ENCODE assay signal across 13 cellular contexts in the genomic region with DNA sequence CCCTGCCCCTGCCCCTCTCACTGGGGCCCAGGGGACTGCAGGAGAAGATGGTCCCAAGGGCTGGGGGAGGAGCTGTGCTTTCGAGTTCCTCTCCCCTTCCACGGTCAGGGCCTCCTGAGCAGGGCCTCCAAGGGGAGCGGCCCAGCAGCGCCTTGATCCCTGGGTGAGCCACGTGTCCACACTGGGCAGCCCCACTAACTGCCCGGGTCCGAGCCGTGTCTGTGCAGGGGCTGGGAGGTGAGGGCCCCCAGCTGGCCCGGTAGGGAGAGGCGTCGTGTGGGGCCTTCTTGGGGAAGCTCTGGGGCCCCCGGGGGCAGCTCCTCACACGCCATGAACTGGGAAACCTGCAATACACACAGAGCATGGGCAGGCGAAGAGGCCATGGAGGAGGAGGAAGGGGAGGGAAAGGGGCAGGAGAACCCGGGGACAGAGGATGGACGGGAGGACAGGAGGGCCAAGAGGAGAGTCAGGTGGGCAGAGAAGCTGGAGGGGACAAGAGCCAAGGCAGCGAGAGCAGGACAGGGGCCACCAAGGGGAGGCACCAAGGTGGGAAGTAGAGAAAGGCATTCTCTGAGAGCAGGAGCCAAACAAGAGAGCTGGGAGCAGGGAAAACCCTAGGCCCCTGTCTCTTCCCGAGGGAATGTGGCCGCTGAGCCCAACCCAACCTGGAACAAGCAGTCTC. TPM values are rescaled to one million over a fixed set of nuclear protein-coding genes. Genes with fewer than 3 reads are reported as not detected.
DNase-seq lines count a peak whose midpoint lies in the region; TF ChIP-seq lines count a peak whose summit lies in the region.
"Had no signal": no experiment of that assay in that cellular context is flagged by ENCODE, and none has a peak within 500 bp of the region (broad histone marks: within the 10 kb centered on the region; RNA-seq: fewer than 3 reads in every experiment).

No MANE protein-coding gene starts in this region.

- peaks cover 17% of the 10 kb centered on the region for H3K4me1 Mint-ChIP-seq in activated naive CD4-positive, alpha-beta T cell treated with anti-CD3 and anti-CD28 coated beads for 36 hours (ENCODE audit: low read depth)
- H3K4me1 Mint-ChIP-seq in activated T-helper 2 cell treated with anti-CD3 and anti-CD28 coated beads, Interferon-gamma antibody, Interleukin-2, Interleukin-4, amounts not matched to agents 10 μg/mL and 5 μg/mL and 100 μg/mL, durations not matched to agents 14 hours and 24 hours and 36 hours (ENCODE audit: low read depth): peaks cover 3% of the 10 kb centered on the region

- H3K9me3 ChIP-seq in muscle layer of colon (ENCODE audit: low read length) (no peaks in the 10 kb centered on the region), transverse colon (no peaks in the 10 kb centered on the region)

- H3K27me3 ChIP-seq in muscle layer of colon (ENCODE audit: control insufficient read depth in 1 of 2, insufficient read depth in 2 of 2, low read length in 2 of 2) (no peaks in the 10 kb centered on the region), transverse colon (peaks cover 15% of the 10 kb centered on the region)

- CTCF ChIA-PET in activated naive CD4-positive, alpha-beta T cell treated with anti-CD3 and anti-CD28 coated beads for 36 hours (lab: Charles Lee): no interaction called here

- no peaks in the 10 kb centered on the region for H3K36me3 Mint-ChIP-seq in activated naive CD4-positive, alpha-beta T cell treated with anti-CD3 and anti-CD28 coated beads for 36 hours (ENCODE audit: low read depth)
- no peaks in the 10 kb centered on the region for H3K36me3 Mint-ChIP-seq in activated T-helper 2 cell treated with anti-CD3 and anti-CD28 coated beads, Interferon-gamma antibody, Interleukin-2, Interleukin-4, amounts not matched to agents 10 μg/mL and 5 μg/mL and 100 μg/mL, durations not matched to agents 14 hours and 24 hours and 36 hours (ENCODE audit: low read depth)

- intact Hi-C loops in activated naive CD4-positive, alpha-beta T cell treated with anti-CD3 and anti-CD28 coated beads for 36 hours (cut with micrococcal nuclease): no loop called here
- intact Hi-C loops in transverse colon (cut with DNase I; ENCODE audit: low total_unique reads): no loop called here
- intact Hi-C loops in activated T-helper 2 cell treated with anti-CD3 and anti-CD28 coated beads, Interferon-gamma antibody, Interleukin-2, Interleukin-4, amounts not matched to agents 10 μg/mL and 5 μg/mL and 100 μg/mL, durations not matched to agents 14 hours and 24 hours and 36 hours (cut with micrococcal nuclease): no loop called here

- no peaks in the 10 kb centered on the region for H3K9me3 Mint-ChIP-seq in activated naive CD4-positive, alpha-beta T cell treated with anti-CD3 and anti-CD28 coated beads for 36 hours
- no peaks in the 10 kb centered on the region for H3K9me3 Mint-ChIP-seq in activated T-helper 2 cell treated with anti-CD3 and anti-CD28 coated beads, Interferon-gamma antibody, Interleukin-2, Interleukin-4, amounts not matched to agents 10 μg/mL and 5 μg/mL and 100 μg/mL, durations not matched to agents 14 hours and 24 hours and 36 hours
- H3K9me3 Mint-ChIP-seq: activated T-cell treated with anti-CD3 and anti-CD28 coated beads, Interleukin-2, amount 50 U/mL, for 4 hours had no signal

- H3K4me3 ChIP-seq in muscle layer of colon (ENCODE audit: low read depth in 1 of 2, low read length in 2 of 2) (no peak overlapping the region), transverse colon (no peak overlapping the region)

- H3K27ac Mint-ChIP-seq in activated naive CD4-positive, alpha-beta T cell treated with anti-CD3 and anti-CD28 coated beads for 36 hours: no peak overlapping the region
- no peak overlapping the region for H3K27ac Mint-ChIP-seq in activated T-helper 2 cell treated with anti-CD3 and anti-CD28 coated beads, Interferon-gamma antibody, Interleukin-2, Interleukin-4, amounts not matched to agents 10 μg/mL and 5 μg/mL and 100 μg/mL, durations not matched to agents 14 hours and 24 hours and 36 hours

- no peak overlapping the region for H3K4me3 Mint-ChIP-seq in activated naive CD4-positive, alpha-beta T cell treated with anti-CD3 and anti-CD28 coated beads for 36 hours
- H3K4me3 Mint-ChIP-seq in activated T-helper 2 cell treated with anti-CD3 and anti-CD28 coated beads, Interferon-gamma antibody, Interleukin-2, Interleukin-4, amounts not matched to agents 10 μg/mL and 5 μg/mL and 100 μg/mL, durations not matched to agents 14 hours and 24 hours and 36 hours (ENCODE audit: low read depth): no peak overlapping the region
- H3K4me3 Mint-ChIP-seq: activated T-cell treated with anti-CD3 and anti-CD28 coated beads, Interleukin-2, amount 50 U/mL, for 4 hours had no signal

- H3K9ac ChIP-seq in muscle layer of colon (ENCODE audit: low read length): peak overlapping the region; percentile 39

- H3K36me3 ChIP-seq in muscle layer of colon (ENCODE audit: insufficient read depth, low read length) (peaks cover 10% of the 10 kb centered on the region), transverse colon (no peaks in the 10 kb centered on the region)

- peaks cover 6% of the 10 kb centered on the region for H3K27me3 Mint-ChIP-seq in activated naive CD4-positive, alpha-beta T cell treated with anti-CD3 and anti-CD28 coated beads for 36 hours (ENCODE audit: low read depth)
- peaks cover 6% of the 10 kb centered on the region for H3K27me3 Mint-ChIP-seq in activated T-helper 2 cell treated with anti-CD3 and anti-CD28 coated beads, Interferon-gamma antibody, Interleukin-2, Interleukin-4, amounts not matched to agents 10 μg/mL and 5 μg/mL and 100 μg/mL, durations not matched to agents 14 hours and 24 hours and 36 hours (ENCODE audit: low read depth)

- in situ Hi-C loops in transverse colon (cut with MboI; ENCODE audit: low pct_ligation_motif_present in 1 of 4, low pct_unique_long_range_greater_than_20kb in 1 of 4, low sequenced_read_pairs in 3 of 4): no loop called here

- H3K27ac ChIP-seq in muscle layer of colon (ENCODE audit: low read depth, low read length) (peak overlapping the region; percentile 90), transverse colon (peak overlapping the region; percentile 56 to 86 (median 68))

- no peak for TF ChIP-seq EP300 in transverse colon (IDR thresholded peaks at IDR 0.05; ENCODE audit: low read depth)

- no peak for TF ChIP-seq CTCF in transverse colon (IDR thresholded peaks at IDR 0.05)

- TF ChIP-seq POLR2A in transverse colon (IDR thresholded peaks at IDR 0.05): no peak

- H3K4me1 ChIP-seq in muscle layer of colon (ENCODE audit: insufficient read depth, low read length) (peaks cover 54% of the 10 kb centered on the region), transverse colon (peaks cover 0 to 24% (median 12%) of the 10 kb centered on the region in 4 donors)

- WGBS in transverse colon (ENCODE audit: low coverage in 1 of 2), 2 donors: 57 to 63% methylated on average over 3 to 15 of the region's 19 CpGs

- peak; percentile 1 for DNase-seq in activated naive CD4-positive, alpha-beta T cell treated with anti-CD3 and anti-CD28 coated beads for 36 hours
- DNase-seq in activated naive CD4-positive, alpha-beta T cell (lab: John Stamatoyannopoulos, UW): no peak
- peak; percentile 42 for DNase-seq in ecto neural progenitor cell (ENCODE audit: low spot score)
- no peak for DNase-seq in transverse colon
- no peak for DNase-seq in nucleus accumbens (lab: John Stamatoyannopoulos, UW)
- DNase-seq in activated T-helper 2 cell treated with anti-CD3 and anti-CD28 coated beads, Interferon-gamma antibody, Interleukin-2, Interleukin-4, amounts not matched to agents 10 μg/mL and 5 μg/mL and 100 μg/mL, durations not matched to agents 14 hours and 24 hours and 36 hours (ENCODE audit: low spot score): no peak
- no peak for DNase-seq in occipital lobe (lab: John Stamatoyannopoulos, UW)
- DNase-seq: activated T-cell treated with anti-CD3 and anti-CD28 coated beads, Interleukin-2, amount 50 U/mL, for 4 hours; effector memory CD4-positive, alpha-beta T cell; NCI-H1092; NCI-H446; T-helper 1 cell had no signal

RNA-seq across cellular contexts. Expression of gene KCNH2, which starts 32.8 kb away (rescaled TPM):
- total RNA-seq in activated naive CD4-positive, alpha-beta T cell treated with anti-CD3 and anti-CD28 coated beads for 36 hours: under 1 TPM; 0.17 to 0.19 TPM
- total RNA-seq in transverse colon: 10 to 100 TPM in 3 of 4 donors, 1 to 10 TPM in 1; 9.5 to 39.0 (median 19.3) TPM
- 0.30 and 0.41 TPM in 2 replicates for total RNA-seq in activated T-helper 2 cell treated with anti-CD3 and anti-CD28 coated beads, Interferon-gamma antibody, Interleukin-2, Interleukin-4, amounts not matched to agents 10 μg/mL and 5 μg/mL and 100 μg/mL, durations not matched to agents 14 hours and 24 hours and 36 hours
- 8.0 TPM for total RNA-seq in occipital lobe

RNA-seq across cellular contexts. Expression of gene NOS3, which starts 45.5 kb away (rescaled TPM):
- total RNA-seq in activated naive CD4-positive, alpha-beta T cell treated with anti-CD3 and anti-CD28 coated beads for 36 hours: 1 to 10 TPM; 7.1 to 9.2 TPM
- total RNA-seq in transverse colon: 10 to 100 TPM in 2 of 4 donors, 1 to 10 TPM in 2; 2.5 to 34.2 (median 7.0) TPM
- total RNA-seq in activated T-helper 2 cell treated with anti-CD3 and anti-CD28 coated beads, Interferon-gamma antibody, Interleukin-2, Interleukin-4, amounts not matched to agents 10 μg/mL and 5 μg/mL and 100 μg/mL, durations not matched to agents 14 hours and 24 hours and 36 hours: 9.8 TPM in 2 replicates
- 0.78 TPM for total RNA-seq in occipital lobe

Comparison
In these comparisons a context has a peak if more than half of its experiments do, and no peak if none do; other contexts are left out.
1. DNase-seq: peak in activated naive CD4-positive, alpha-beta T cell treated with anti-CD3 and anti-CD28 coated beads for 36 hours (single experiment) and ecto neural progenitor cell (single experiment); none in activated naive CD4-positive, alpha-beta T cell (0 of 4), transverse colon (single experiment), nucleus accumbens (0 of 56), activated T-helper 2 cell treated with anti-CD3 and anti-CD28 coated beads, Interferon-gamma antibody, Interleukin-2, Interleukin-4, amounts not matched to agents 10 μg/mL and 5 μg/mL and 100 μg/mL, durations not matched to agents 14 hours and 24 hours and 36 hours (single experiment) and occipital lobe (single experiment).